Comparison of ENCODE assay signal across 1 cellular context in genomic region chr3:50472958-50473357, GRCh38.
TF ChIP-seq lines count a peak whose summit lies in the region.

No MANE protein-coding gene starts in this region.

TF ChIP-seq in H1, 55 proteins besides CTCF, POLR2A, EP300 and RAD21:
- no peak for TF ChIP-seq RBBP5 (IDR thresholded peaks at IDR 0.05; ENCODE audit: borderline replicate concordance, low read depth, low read length)
- TF ChIP-seq POLR2AphosphoS5 (IDR thresholded peaks at IDR 0.05; ENCODE audit: low read depth, low read length), result no peak
- TF ChIP-seq TEAD4 (IDR thresholded peaks at IDR 0.05; ENCODE audit: low read depth, low read length), result no peak
- no peak for TF ChIP-seq ASH2L (IDR thresholded peaks at IDR 0.05; ENCODE audit: low read length)
- TF ChIP-seq JUN (IDR thresholded peaks at IDR 0.05; ENCODE audit: low read depth, low read length), result no peak
- TF ChIP-seq, protein P1, sequence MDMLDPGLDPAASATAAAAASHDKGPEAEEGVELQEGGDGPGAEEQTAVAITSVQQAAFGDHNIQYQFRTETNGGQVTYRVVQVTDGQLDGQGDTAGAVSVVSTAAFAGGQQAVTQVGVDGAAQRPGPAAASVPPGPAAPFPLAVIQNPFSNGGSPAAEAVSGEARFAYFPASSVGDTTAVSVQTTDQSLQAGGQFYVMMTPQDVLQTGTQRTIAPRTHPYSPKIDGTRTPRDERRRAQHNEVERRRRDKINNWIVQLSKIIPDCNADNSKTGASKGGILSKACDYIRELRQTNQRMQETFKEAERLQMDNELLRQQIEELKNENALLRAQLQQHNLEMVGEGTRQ (IDR thresholded peaks at IDR 0.05; ENCODE audit: low read length), result no peak
- no peak for TF ChIP-seq EZH2 (IDR thresholded peaks at IDR 0.05; ENCODE audit: low read depth, low read length, severe bottlenecking)
- TF ChIP-seq SIX5 (IDR thresholded peaks at IDR 0.05; ENCODE audit: low read depth, low read length), result no peak
- TF ChIP-seq PHF8 (conservative IDR thresholded peaks at IDR 0.05; ENCODE audit: low read depth, low read length), result no peak
- TF ChIP-seq JUND (IDR thresholded peaks at IDR 0.05; ENCODE audit: low read length), result no peak
- no peak for TF ChIP-seq BACH1 (IDR thresholded peaks at IDR 0.05; ENCODE audit: low read length)
- no peak for TF ChIP-seq NANOG (IDR thresholded peaks at IDR 0.05; ENCODE audit: insufficient read depth, low read depth, low read length, poor library complexity, severe bottlenecking)
